In the genomic region with DNA sequence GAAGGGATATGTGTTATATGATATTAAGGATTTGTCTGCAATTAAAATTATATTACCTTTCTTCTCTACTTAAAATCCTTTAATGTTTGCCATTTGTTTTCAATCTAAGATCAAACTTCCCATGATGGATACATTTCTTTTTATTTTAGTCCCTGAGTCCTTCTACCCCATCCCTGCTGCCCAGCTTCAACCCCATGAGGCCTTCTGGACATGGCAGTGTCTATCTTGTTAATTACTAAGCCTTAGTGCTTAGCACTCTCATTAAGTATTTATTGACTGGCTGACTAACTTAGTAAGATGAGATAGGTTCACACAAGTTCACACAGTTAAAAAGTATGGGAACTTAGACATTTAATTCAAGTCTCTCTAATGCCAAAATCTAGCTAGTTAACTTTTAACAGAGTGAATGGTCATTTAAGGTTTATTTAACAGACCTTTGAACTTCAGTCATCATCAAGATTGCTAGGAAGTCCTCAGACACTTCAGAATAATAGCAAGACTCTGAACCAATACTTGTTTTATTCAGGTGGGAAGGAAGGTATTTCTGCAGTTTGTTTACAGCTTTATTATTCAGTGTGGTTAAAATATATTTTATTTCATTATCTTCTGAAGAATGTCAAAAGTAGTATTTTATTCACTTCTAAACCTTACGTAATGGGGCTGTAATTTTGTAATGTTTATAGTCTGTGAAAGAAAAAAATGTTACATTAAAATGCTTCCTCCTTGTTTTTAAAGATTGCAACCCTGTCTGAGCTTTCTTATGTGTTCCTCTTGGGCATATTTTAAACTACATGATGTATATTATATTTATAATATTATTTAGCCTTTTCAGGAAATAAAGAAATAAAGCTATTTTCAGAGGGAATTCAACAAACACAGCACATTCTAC, we compare ENCODE assay signal across 20 cellular contexts.
DNase-seq lines count a peak whose midpoint lies in the region; ATAC-seq and TF ChIP-seq lines count a peak whose summit lies in the region.
"Had no signal": no experiment of that assay in that cellular context is flagged by ENCODE, and none has a peak within 500 bp of the region (broad histone marks: within the 10 kb centered on the region; RNA-seq: fewer than 3 reads in every experiment).

No MANE protein-coding gene starts in this region.

- peak overlapping the region; percentile 19 for H3K27ac ChIP-seq in colonic mucosa
- H3K27ac ChIP-seq: GM23248, SJCRH30 had no signal

- H3K4me3 Mint-ChIP-seq in progenitor cell of endocrine pancreas (ENCODE audit: low read depth) = peak overlapping the region; percentile 17
- H3K4me3 Mint-ChIP-seq in activated CD4-positive, alpha-beta T cell treated with anti-CD3 and anti-CD28 coated beads for 36 hours = no peak overlapping the region
- H3K4me3 Mint-ChIP-seq: B cell had no signal

- H3K27me3 ChIP-seq in colonic mucosa = no peaks in the 10 kb centered on the region
- H3K27me3 ChIP-seq: SJCRH30 had no signal

- in situ Hi-C loops in Caki2 (cut with HindIII; ENCODE audit: low pct_unique_long_range_greater_than_20kb, low sequenced_read_pairs) = no loop called here

- POLR2A ChIA-PET in activated CD4-positive, alpha-beta T cell treated with anti-CD3 and anti-CD28 coated beads for 36 hours (lab: Charles Lee) = no interaction called here

- H3K4me1 Mint-ChIP-seq in progenitor cell of endocrine pancreas (ENCODE audit: low read depth) = peaks cover 27% of the 10 kb centered on the region
- no peaks in the 10 kb centered on the region for H3K4me1 Mint-ChIP-seq in activated CD4-positive, alpha-beta T cell treated with anti-CD3 and anti-CD28 coated beads for 36 hours
- H3K4me1 Mint-ChIP-seq: B cell had no signal

- H3K27me3 Mint-ChIP-seq in progenitor cell of endocrine pancreas = no peaks in the 10 kb centered on the region
- H3K27me3 Mint-ChIP-seq in activated CD4-positive, alpha-beta T cell treated with anti-CD3 and anti-CD28 coated beads for 36 hours = no peaks in the 10 kb centered on the region
- H3K27me3 Mint-ChIP-seq: B cell had no signal

- no peaks in the 10 kb centered on the region for H3K4me1 ChIP-seq in colonic mucosa
- H3K4me1 ChIP-seq: SJCRH30 had no signal

- no peak overlapping the region for H3K4me3 ChIP-seq in colonic mucosa
- H3K4me3 ChIP-seq: GM23248, HAP-1, SJCRH30 had no signal

- no peak overlapping the region for H3K9ac ChIP-seq in colonic mucosa (ENCODE audit: low read depth in 2 of 2, low read length in 2 of 2)
- H3K9ac ChIP-seq: GM23248 had no signal

- no peaks in the 10 kb centered on the region for H3K36me3 ChIP-seq in colonic mucosa
- H3K36me3 ChIP-seq: HAP-1, SJCRH30 had no signal

- no peaks in the 10 kb centered on the region for H3K9me3 ChIP-seq in colonic mucosa
- H3K9me3 ChIP-seq: HAP-1, SJCRH30 had no signal

- H3K9me3 Mint-ChIP-seq in progenitor cell of endocrine pancreas (ENCODE audit: low read depth) = peaks cover 10% of the 10 kb centered on the region
- H3K9me3 Mint-ChIP-seq in activated CD4-positive, alpha-beta T cell treated with anti-CD3 and anti-CD28 coated beads for 36 hours (ENCODE audit: low read depth) = no peaks in the 10 kb centered on the region

- TF ChIP-seq CTCF in colonic mucosa (IDR thresholded peaks at IDR 0.05) (no peak), progenitor cell of endocrine pancreas (IDR thresholded peaks at IDR 0.05; ENCODE audit: unreplicated experiment) (no peak)

- ATAC-seq in GM21576 (IDR thresholded peaks at IDR 0.05; ENCODE audit: unreplicated experiment) = no peak
- no peak for ATAC-seq in activated CD4-positive, alpha-beta T cell treated with anti-CD3 and anti-CD28 coated beads for 36 hours
- ATAC-seq: Panc1 had no signal

- CTCF ChIA-PET in activated CD4-positive, alpha-beta T cell treated with anti-CD3 and anti-CD28 coated beads for 36 hours (lab: Charles Lee) = no interaction called here

- peak; percentile 13 for DNase-seq in Caki2 (ENCODE audit: low read depth)
- DNase-seq in colonic mucosa = no peak
- DNase-seq in left kidney (ENCODE audit: low read depth, low spot score) = peak; percentile 43
- DNase-seq in progenitor cell of endocrine pancreas (ENCODE audit: low spot score, unreplicated experiment) = no peak
- no peak for DNase-seq in activated CD4-positive, alpha-beta T cell treated with anti-CD3 and anti-CD28 coated beads for 36 hours
- DNase-seq in NCI-H748 (lab: John Stamatoyannopoulos, UW; ENCODE audit: unreplicated experiment) = no peak
- no peak for DNase-seq in HUDEP-2 (lab: John Stamatoyannopoulos, UW; ENCODE audit: unreplicated experiment in 76 of 76)
- DNase-seq: COR-L47, DMS153, GDM1, GM23248, KG1, NCI-H1417 treated with DMSO at 0.1 percent for 48 hours, NCI-H1930, NCI-H526, SJCRH30 had no signal

- intact Hi-C loops in colonic mucosa (cut with DNase I) = loop anchor here (10.0 kb wide), 1 partner anchor 255 kb away; no protein-coding TSS in a partner anchor
- intact Hi-C loops in activated CD4-positive, alpha-beta T cell treated with anti-CD3 and anti-CD28 coated beads for 36 hours (cut with DNase I, micrococcal nuclease) = no loop called here

- peak overlapping the region; percentile 60 for H3K27ac Mint-ChIP-seq in progenitor cell of endocrine pancreas
- no peak overlapping the region for H3K27ac Mint-ChIP-seq in activated CD4-positive, alpha-beta T cell treated with anti-CD3 and anti-CD28 coated beads for 36 hours
- H3K27ac Mint-ChIP-seq: B cell had no signal

- H3K36me3 Mint-ChIP-seq in progenitor cell of endocrine pancreas (ENCODE audit: insufficient read depth) = peaks cover 2% of the 10 kb centered on the region
- H3K36me3 Mint-ChIP-seq in activated CD4-positive, alpha-beta T cell treated with anti-CD3 and anti-CD28 coated beads for 36 hours (ENCODE audit: low read depth) = no peaks in the 10 kb centered on the region

Comparison
In these comparisons a context has a peak if more than half of its experiments do, and no peak if none do; other contexts are left out.
1. DNase-seq: peak in Caki2 (single experiment) and left kidney (single experiment); none in colonic mucosa (single experiment), progenitor cell of endocrine pancreas (single experiment), activated CD4-positive, alpha-beta T cell treated with anti-CD3 and anti-CD28 coated beads for 36 hours (single experiment), NCI-H748 (single experiment) and HUDEP-2 (0 of 76).